Comparison of ENCODE assay signal across 8 cellular contexts in genomic region chr6:106629103-106629858, GRCh38.
DNase-seq lines count a peak whose midpoint lies in the region; ATAC-seq, FAIRE-seq and TF ChIP-seq lines count a peak whose summit lies in the region.

TSS of gene QRSL1 (plus strand) at chr6:106629578. CDS start at chr6:106629682, 104 bp downstream.
A gene with protein sequence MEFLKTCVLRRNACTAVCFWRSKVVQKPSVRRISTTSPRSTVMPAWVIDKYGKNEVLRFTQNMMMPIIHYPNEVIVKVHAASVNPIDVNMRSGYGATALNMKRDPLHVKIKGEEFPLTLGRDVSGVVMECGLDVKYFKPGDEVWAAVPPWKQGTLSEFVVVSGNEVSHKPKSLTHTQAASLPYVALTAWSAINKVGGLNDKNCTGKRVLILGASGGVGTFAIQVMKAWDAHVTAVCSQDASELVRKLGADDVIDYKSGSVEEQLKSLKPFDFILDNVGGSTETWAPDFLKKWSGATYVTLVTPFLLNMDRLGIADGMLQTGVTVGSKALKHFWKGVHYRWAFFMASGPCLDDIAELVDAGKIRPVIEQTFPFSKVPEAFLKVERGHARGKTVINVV (minus strand): TSS chr6:106629498. CDS start chr6:106629021, 477 bp downstream.

- peak; percentile 66 for DNase-seq in AG09319 (ENCODE audit: extremely low read depth, low read depth)
- DNase-seq in NCI-H345 treated with DMSO at 0.1 percent for 48 hours (lab: John Stamatoyannopoulos, UW; ENCODE audit: unreplicated experiment) = peak; percentile 94
- peak; percentile 72 for DNase-seq in activated CD4-positive, CD25-positive, alpha-beta regulatory T cell treated with anti-CD3 and anti-CD28 coated beads, Interleukin-2, amount 50 U/mL, for 16 hours (ENCODE audit: low read depth, low spot score)
- peak; percentile 75 to 89 for DNase-seq in central memory CD8-positive, alpha-beta T cell (ENCODE audit: low spot score in 2 of 2)
- DNase-seq in stimulated activated CD4-positive, alpha-beta T cell treated with anti-CD3 and anti-CD28 coated beads, Interleukin-12 subunit alpha, Interleukin-12 subunit beta, amount 100 ng/mL, for 4 hours = peak; percentile 72

- H3K4me1 Mint-ChIP-seq in central memory CD8-positive, alpha-beta T cell = peaks cover 27% of the 10 kb centered on the region

- peak within 1 kb of the TSS; percentile 97 for H3K4me3 Mint-ChIP-seq in central memory CD8-positive, alpha-beta T cell

- H3K27ac Mint-ChIP-seq in central memory CD8-positive, alpha-beta T cell (ENCODE audit: low read depth) = peak within 1 kb of the TSS; percentile 100

- peak; percentile 86 for FAIRE-seq in islet of Langerhans (lab: Jason Lieb, UNC)

- no peaks in the 10 kb centered on the region for H3K9me3 Mint-ChIP-seq in central memory CD8-positive, alpha-beta T cell

- H3K36me3 Mint-ChIP-seq in central memory CD8-positive, alpha-beta T cell (ENCODE audit: insufficient read depth) = peaks cover 12% of the 10 kb centered on the region

- no peak for TF ChIP-seq CTCF in AG09319 (IDR thresholded peaks at IDR 0.05; ENCODE audit: low read depth, low read length)

- peak; percentile 90 for ATAC-seq in GM19023 (IDR thresholded peaks at IDR 0.05; ENCODE audit: unreplicated experiment)
- ATAC-seq in HG03196 (IDR thresholded peaks at IDR 0.05; ENCODE audit: unreplicated experiment) = peak; percentile 81
- peak; percentile 95 for ATAC-seq in central memory CD8-positive, alpha-beta T cell (replicated peaks; ENCODE audit: extremely low read depth, poor library complexity, severe bottlenecking)

- no peaks in the 10 kb centered on the region for H3K27me3 Mint-ChIP-seq in central memory CD8-positive, alpha-beta T cell

Comparison
In these comparisons a context has a peak if more than half of its experiments do, and no peak if none do; other contexts are left out.
1. Peak in every context shown above with its lines: DNase-seq and ATAC-seq.